8 cellular contexts compared by ENCODE assay signal in genomic region chr3:128112406-128112968, GRCh38.
DNase-seq lines count a peak whose midpoint lies in the region; ATAC-seq and TF ChIP-seq lines count a peak whose summit lies in the region.

No MANE protein-coding gene starts in this region.

- peak overlapping the region; percentile 42 to 77 for H3K4me3 Mint-ChIP-seq in stimulated activated naive CD8-positive, alpha-beta T cell treated with anti-CD3 and anti-CD28 coated beads, Interleukin-15, amount 100 ng/mL, for 72 hours

- TF ChIP-seq POLR2A in erythroblast (IDR thresholded peaks at IDR 0.05; ENCODE audit: low read length) = no peak

- H3K27me3 Mint-ChIP-seq in stimulated activated naive CD8-positive, alpha-beta T cell treated with anti-CD3 and anti-CD28 coated beads, Interleukin-15, amount 100 ng/mL, for 72 hours = no peaks in the 10 kb centered on the region

- TF ChIP-seq CTCF in AG10803 (conservative IDR thresholded peaks at IDR 0.05; ENCODE audit: low read length) = no peak

- peak; percentile 98 for ATAC-seq in stimulated activated naive CD8-positive, alpha-beta T cell treated with anti-CD3 and anti-CD28 coated beads, Interleukin-15, amount 100 ng/mL, for 72 hours
- no peak for ATAC-seq in HG02571 (IDR thresholded peaks at IDR 0.05; ENCODE audit: unreplicated experiment)

- peak; percentile 64 for DNase-seq in AG10803 (ENCODE audit: low read depth)
- DNase-seq in HS-5 (ENCODE audit: low read depth) = peak; percentile 77
- peak; percentile 58 for DNase-seq in activated CD4-positive, alpha-beta T cell treated with anti-CD3 and anti-CD28 coated beads for 48 hours
- DNase-seq in erythroblast (lab: John Stamatoyannopoulos, UW) = peak; percentile 33 to 59
- peak; percentile 28 to 73 for DNase-seq in stimulated activated naive CD8-positive, alpha-beta T cell treated with anti-CD3 and anti-CD28 coated beads, Interleukin-15, amount 100 ng/mL, for 72 hours
- no peak for DNase-seq in GM19240 (ENCODE audit: insufficient read length, low spot score)
- DNase-seq in NCI-H510A treated with DMSO at 0.1 percent for 48 hours (lab: John Stamatoyannopoulos, UW) = no peak

- H3K9me3 Mint-ChIP-seq in stimulated activated naive CD8-positive, alpha-beta T cell treated with anti-CD3 and anti-CD28 coated beads, Interleukin-15, amount 100 ng/mL, for 72 hours = no peaks in the 10 kb centered on the region

- H3K4me1 Mint-ChIP-seq in stimulated activated naive CD8-positive, alpha-beta T cell treated with anti-CD3 and anti-CD28 coated beads, Interleukin-15, amount 100 ng/mL, for 72 hours = peaks cover 46% of the 10 kb centered on the region

- no peak overlapping the region for H3K4me3 ChIP-seq in AG10803 (ENCODE audit: low read length)

- peak overlapping the region; percentile 98 to 99 for H3K27ac Mint-ChIP-seq in stimulated activated naive CD8-positive, alpha-beta T cell treated with anti-CD3 and anti-CD28 coated beads, Interleukin-15, amount 100 ng/mL, for 72 hours

Comparison
In these comparisons a context has a peak if more than half of its experiments do, and no peak if none do; other contexts are left out.
1. DNase-seq: peak in AG10803 (single experiment), HS-5 (single experiment), activated CD4-positive, alpha-beta T cell treated with anti-CD3 and anti-CD28 coated beads for 48 hours (single experiment), erythroblast (2 of 2) and stimulated activated naive CD8-positive, alpha-beta T cell treated with anti-CD3 and anti-CD28 coated beads, Interleukin-15, amount 100 ng/mL, for 72 hours (2 of 2); none in GM19240 (single experiment) and NCI-H510A treated with DMSO at 0.1 percent for 48 hours (single experiment).